In genomic region chr2:138948070-138948539, GRCh38 we compare ENCODE assay signal across 8 cellular contexts.
DNase-seq lines count a peak whose midpoint lies in the region; ATAC-seq and TF ChIP-seq lines count a peak whose summit lies in the region.

No MANE protein-coding gene starts in this region.

- no peak overlapping the region for H3K27ac ChIP-seq in BLaER1 treated with 17β-estradiol and CSF1 and Interleukin-3, amounts not matched to agents 10 nM and 100 nM
- H3K27ac ChIP-seq in testis (no peak overlapping the region), sigmoid colon (no peak overlapping the region)

- DNase-seq in NCI-H460 (ENCODE audit: extremely low read depth, low read depth): peak; percentile 53
- DNase-seq in foreskin melanocyte: peak; percentile 78
- DNase-seq in testis: no peak
- DNase-seq in activated naive CD4-positive, alpha-beta T cell (lab: John Stamatoyannopoulos, UW): no peak
- DNase-seq in DMS114 treated with DMSO at 0.1 percent for 48 hours (lab: John Stamatoyannopoulos, UW; ENCODE audit: unreplicated experiment): no peak
- DNase-seq in sigmoid colon: no peak

- ATAC-seq in HG02571 (IDR thresholded peaks at IDR 0.05; ENCODE audit: unreplicated experiment): peak; percentile 55

- H3K4me1 ChIP-seq in BLaER1 treated with 17β-estradiol and CSF1 and Interleukin-3, amounts not matched to agents 10 nM and 100 nM: peaks cover 3 to 14% (median 11%) of the 10 kb centered on the region in 10 experiments; a peak in 18 of 20 replicates
- no peaks in the 10 kb centered on the region for H3K4me1 ChIP-seq in testis
- H3K4me1 ChIP-seq in sigmoid colon: peaks cover 0 to 16% (median 10%) of the 10 kb centered on the region in 4 donors

- WGBS in testis, 2 donors: 0% methylated on average over 1 of the region's 1 CpG
- WGBS in sigmoid colon, 2 donors: 0 to 15% methylated on average over 1 of the region's 1 CpG

- H3K4me2 ChIP-seq in BLaER1 treated with 17β-estradiol and CSF1 and Interleukin-3, amounts not matched to agents 10 nM and 100 nM: peak overlapping the region in 9 of 11 experiments; percentile 17 to 66 (median 36); a peak in 10 of 22 replicates

- TF ChIP-seq CTCF in testis (IDR thresholded peaks at IDR 0.05): no peak
- TF ChIP-seq CTCF in sigmoid colon (IDR thresholded peaks at IDR 0.05): no peak

- intact Hi-C loops in testis (cut with DNase I; ENCODE audit: low total_unique reads) (no loop called here), sigmoid colon (cut with DNase I) (no loop called here)

- no peak overlapping the region for H3K4me3 ChIP-seq in BLaER1 treated with 17β-estradiol and CSF1 and Interleukin-3, amounts not matched to agents 10 nM and 100 nM
- H3K4me3 ChIP-seq in testis (no peak overlapping the region), sigmoid colon (no peak overlapping the region)

- no peak overlapping the region for H3K9ac ChIP-seq in BLaER1 treated with 17β-estradiol and CSF1 and Interleukin-3, amounts not matched to agents 10 nM and 100 nM

- H4K20me1 ChIP-seq in BLaER1 treated with 17β-estradiol and CSF1 and Interleukin-3, amounts not matched to agents 10 nM and 100 nM: peaks cover 0 to 13% (median 0%) of the 10 kb centered on the region in 11 experiments; a peak in 5 of 22 replicates

- TF ChIP-seq POLR2A in testis (IDR thresholded peaks at IDR 0.05): no peak
- no peak for TF ChIP-seq POLR2A in sigmoid colon (IDR thresholded peaks at IDR 0.05)

- H3K27me3 ChIP-seq in BLaER1 treated with 17β-estradiol and CSF1 and Interleukin-3, amounts not matched to agents 10 nM and 100 nM: peaks cover 0 to 96% (median 57%) of the 10 kb centered on the region in 11 experiments; a peak in 14 of 22 replicates
- H3K27me3 ChIP-seq in testis (no peaks in the 10 kb centered on the region), sigmoid colon (no peaks in the 10 kb centered on the region)

- H3K36me3 ChIP-seq in BLaER1 treated with 17β-estradiol and CSF1 and Interleukin-3, amounts not matched to agents 10 nM and 100 nM: no peaks in the 10 kb centered on the region
- H3K36me3 ChIP-seq in testis (ENCODE audit: low read depth, missing control alignments) (no peaks in the 10 kb centered on the region), sigmoid colon (no peaks in the 10 kb centered on the region)

- no peak for TF ChIP-seq EP300 in sigmoid colon (IDR thresholded peaks at IDR 0.05)

- peaks cover 0 to 39% (median 0%) of the 10 kb centered on the region in 11 experiments; a peak in 8 of 22 replicates for H3K9me3 ChIP-seq in BLaER1 treated with 17β-estradiol and CSF1 and Interleukin-3, amounts not matched to agents 10 nM and 100 nM (replicated peaks in 1 of 11)
- no peaks in the 10 kb centered on the region for H3K9me3 ChIP-seq in testis
- H3K9me3 ChIP-seq in sigmoid colon: no peaks in the 10 kb centered on the region

Comparison
In these comparisons a context has a peak if more than half of its experiments do, and no peak if none do; other contexts are left out.
1. DNase-seq: peak in NCI-H460 (single experiment) and foreskin melanocyte (single experiment); none in testis (single experiment), activated naive CD4-positive, alpha-beta T cell (0 of 4), DMS114 treated with DMSO at 0.1 percent for 48 hours (single experiment) and sigmoid colon (single experiment).